ENCODE assay signal across 17 cellular contexts in the genomic region with DNA sequence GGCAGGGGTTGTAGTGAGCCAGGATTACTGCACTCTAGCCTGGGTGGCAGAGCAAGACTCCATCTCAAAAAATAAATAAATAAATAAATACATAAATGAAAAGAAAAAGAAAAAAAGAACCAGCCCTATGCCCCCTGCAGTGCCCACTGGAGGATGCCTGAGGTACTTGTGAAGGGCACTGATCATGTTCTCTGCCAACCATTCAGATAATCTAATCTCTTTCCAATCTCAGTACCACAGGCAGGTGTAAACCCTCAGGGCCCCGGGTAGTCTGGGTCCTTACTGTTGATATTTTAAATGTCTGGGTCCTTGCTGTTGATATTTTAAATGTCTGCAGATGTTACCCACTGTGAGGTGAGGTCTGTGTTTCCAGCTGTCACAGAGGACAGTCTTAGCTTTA.
DNase-seq lines count a peak whose midpoint lies in the region; ATAC-seq and TF ChIP-seq lines count a peak whose summit lies in the region.
"Had no signal": no experiment of that assay in that cellular context is flagged by ENCODE, and none has a peak within 500 bp of the region (broad histone marks: within the 10 kb centered on the region; RNA-seq: fewer than 3 reads in every experiment).

No MANE protein-coding gene starts in this region.

- H3K4me3 ChIP-seq in neural progenitor cell, result no peak overlapping the region

- H3K9me3 ChIP-seq in neural progenitor cell (ENCODE audit: low read depth), result no peaks in the 10 kb centered on the region
- H3K9me3 ChIP-seq: Caco-2 had no signal

- H3K9me3 Mint-ChIP-seq in chondrocyte (ENCODE audit: low read depth), result no peaks in the 10 kb centered on the region
- H3K9me3 Mint-ChIP-seq in neural progenitor cell, result no peaks in the 10 kb centered on the region
- H3K9me3 Mint-ChIP-seq in activated CD8-positive, alpha-beta memory T cell treated with anti-CD3 and anti-CD28 coated beads, Interleukin-2, amount 10 ng/mL, durations not matched to agents 7 days and 5 days (ENCODE audit: low read depth), result no peaks in the 10 kb centered on the region
- no peaks in the 10 kb centered on the region for H3K9me3 Mint-ChIP-seq in activated T-cell treated with anti-CD3 and anti-CD28 coated beads, Interleukin-2, amount 50 U/mL, for 24 hours
- H3K9me3 Mint-ChIP-seq: CD4-positive, CD25-positive, alpha-beta regulatory T cell had no signal

- H3K79me2 ChIP-seq in neural progenitor cell (ENCODE audit: low read depth), result no peaks in the 10 kb centered on the region

- CTCF ChIA-PET in activated CD8-positive, alpha-beta memory T cell treated with anti-CD3 and anti-CD28 coated beads, Interleukin-2, amount 10 ng/mL, durations not matched to agents 7 days and 5 days (lab: Charles Lee), result no interaction called here

- H3K27me3 Mint-ChIP-seq in chondrocyte (ENCODE audit: low read depth) (peaks cover 11% of the 10 kb centered on the region), neural progenitor cell (ENCODE audit: insufficient read depth, low read depth) (no peaks in the 10 kb centered on the region)
- H3K27me3 Mint-ChIP-seq in activated CD8-positive, alpha-beta memory T cell treated with anti-CD3 and anti-CD28 coated beads, Interleukin-2, amount 10 ng/mL, durations not matched to agents 7 days and 5 days, result no peaks in the 10 kb centered on the region
- H3K27me3 Mint-ChIP-seq in activated T-cell treated with anti-CD3 and anti-CD28 coated beads, Interleukin-2, amount 50 U/mL, for 24 hours, result no peaks in the 10 kb centered on the region

- H4K20me1 ChIP-seq in neural progenitor cell (ENCODE audit: low read depth), result no peaks in the 10 kb centered on the region

- no peak overlapping the region for H3K9ac ChIP-seq in neural progenitor cell

- DNase-seq in NAMALWA (ENCODE audit: low spot score) (peak; percentile 23), chondrocyte (ENCODE audit: low spot score) (no peak), neural progenitor cell (ENCODE audit: low spot score) (no peak)
- no peak for DNase-seq in activated CD8-positive, alpha-beta memory T cell treated with anti-CD3 and anti-CD28 coated beads, Interleukin-2, amount 10 ng/mL, durations not matched to agents 7 days and 5 days
- DNase-seq in activated T-cell treated with anti-CD3 and anti-CD28 coated beads, Interleukin-2, amount 50 U/mL, for 24 hours, result no peak
- DNase-seq: Caco-2; CD4-positive, CD25-positive, alpha-beta regulatory T cell; DMS79 treated with DMSO at 0.1 percent for 48 hours; KG1; NCI-H1436; NCI-H2029 treated with DMSO at 0.1 percent for 48 hours; NCI-H524; OCI-M1; RPMI8226 had no signal

- H3K36me3 ChIP-seq in neural progenitor cell, result no peaks in the 10 kb centered on the region

- peaks cover 7% of the 10 kb centered on the region for H3K4me1 Mint-ChIP-seq in chondrocyte (ENCODE audit: low read depth)
- H3K4me1 Mint-ChIP-seq in neural progenitor cell, result peaks cover 32% of the 10 kb centered on the region
- H3K4me1 Mint-ChIP-seq in activated CD8-positive, alpha-beta memory T cell treated with anti-CD3 and anti-CD28 coated beads, Interleukin-2, amount 10 ng/mL, durations not matched to agents 7 days and 5 days, result no peaks in the 10 kb centered on the region
- H3K4me1 Mint-ChIP-seq in activated T-cell treated with anti-CD3 and anti-CD28 coated beads, Interleukin-2, amount 50 U/mL, for 24 hours (ENCODE audit: low read depth), result no peaks in the 10 kb centered on the region
- H3K4me1 Mint-ChIP-seq: CD4-positive, CD25-positive, alpha-beta regulatory T cell had no signal

- no peak overlapping the region for H3K4me2 ChIP-seq in neural progenitor cell

- H2AFZ ChIP-seq in neural progenitor cell (replicated peaks), result no peak overlapping the region

- H3K36me3 Mint-ChIP-seq in chondrocyte (ENCODE audit: low read depth) (no peaks in the 10 kb centered on the region), neural progenitor cell (no peaks in the 10 kb centered on the region)
- H3K36me3 Mint-ChIP-seq in activated CD8-positive, alpha-beta memory T cell treated with anti-CD3 and anti-CD28 coated beads, Interleukin-2, amount 10 ng/mL, durations not matched to agents 7 days and 5 days, result no peaks in the 10 kb centered on the region
- no peaks in the 10 kb centered on the region for H3K36me3 Mint-ChIP-seq in activated T-cell treated with anti-CD3 and anti-CD28 coated beads, Interleukin-2, amount 50 U/mL, for 24 hours (ENCODE audit: low read depth)
- H3K36me3 Mint-ChIP-seq: CD4-positive, CD25-positive, alpha-beta regulatory T cell had no signal

- H3K27ac Mint-ChIP-seq in chondrocyte (ENCODE audit: unreplicated experiment) (no peak overlapping the region), neural progenitor cell (no peak overlapping the region)
- H3K27ac Mint-ChIP-seq in activated CD8-positive, alpha-beta memory T cell treated with anti-CD3 and anti-CD28 coated beads, Interleukin-2, amount 10 ng/mL, durations not matched to agents 7 days and 5 days, result no peak overlapping the region
- H3K27ac Mint-ChIP-seq in activated T-cell treated with anti-CD3 and anti-CD28 coated beads, Interleukin-2, amount 50 U/mL, for 24 hours, result no peak overlapping the region
- H3K27ac Mint-ChIP-seq: CD4-positive, CD25-positive, alpha-beta regulatory T cell had no signal

- H3K27me3 ChIP-seq in neural progenitor cell, result no peaks in the 10 kb centered on the region

- H3F3A ChIP-seq in neural progenitor cell (ENCODE audit: low read depth), result no peaks in the 10 kb centered on the region

- no peak for ATAC-seq in activated CD8-positive, alpha-beta memory T cell treated with anti-CD3 and anti-CD28 coated beads, Interleukin-2, amount 10 ng/mL, durations not matched to agents 7 days and 5 days
- ATAC-seq in activated CD4-positive, CD25-positive, alpha-beta regulatory T cell treated with anti-CD3 and anti-CD28 coated beads, Interleukin-2, amount 50 U/mL, for 24 hours, result no peak
- ATAC-seq: HepG2 had no signal

- H3K27ac ChIP-seq in neural progenitor cell, result no peak overlapping the region

- peaks cover 2% of the 10 kb centered on the region for H3K4me1 ChIP-seq in neural progenitor cell
- H3K4me1 ChIP-seq: Caco-2 had no signal

- peak; percentile 20; the same call in 1 of the 3 replicates for TF ChIP-seq CTCF in GM12872 (IDR thresholded peaks at IDR 0.05; ENCODE audit: insufficient read depth, low read depth, low read length)
- TF ChIP-seq CTCF in chondrocyte (IDR thresholded peaks at IDR 0.05), result peak; percentile 36
- peak; percentile 14 for TF ChIP-seq CTCF in neural progenitor cell (IDR thresholded peaks at IDR 0.05)

- H3K4me3 Mint-ChIP-seq in chondrocyte (ENCODE audit: unreplicated experiment) (no peak overlapping the region), neural progenitor cell (no peak overlapping the region)
- H3K4me3 Mint-ChIP-seq in activated CD8-positive, alpha-beta memory T cell treated with anti-CD3 and anti-CD28 coated beads, Interleukin-2, amount 10 ng/mL, durations not matched to agents 7 days and 5 days, result no peak overlapping the region
- no peak overlapping the region for H3K4me3 Mint-ChIP-seq in activated T-cell treated with anti-CD3 and anti-CD28 coated beads, Interleukin-2, amount 50 U/mL, for 24 hours
- H3K4me3 Mint-ChIP-seq: CD4-positive, CD25-positive, alpha-beta regulatory T cell had no signal
